1 cellular context compared by ENCODE assay signal in the genomic region with DNA sequence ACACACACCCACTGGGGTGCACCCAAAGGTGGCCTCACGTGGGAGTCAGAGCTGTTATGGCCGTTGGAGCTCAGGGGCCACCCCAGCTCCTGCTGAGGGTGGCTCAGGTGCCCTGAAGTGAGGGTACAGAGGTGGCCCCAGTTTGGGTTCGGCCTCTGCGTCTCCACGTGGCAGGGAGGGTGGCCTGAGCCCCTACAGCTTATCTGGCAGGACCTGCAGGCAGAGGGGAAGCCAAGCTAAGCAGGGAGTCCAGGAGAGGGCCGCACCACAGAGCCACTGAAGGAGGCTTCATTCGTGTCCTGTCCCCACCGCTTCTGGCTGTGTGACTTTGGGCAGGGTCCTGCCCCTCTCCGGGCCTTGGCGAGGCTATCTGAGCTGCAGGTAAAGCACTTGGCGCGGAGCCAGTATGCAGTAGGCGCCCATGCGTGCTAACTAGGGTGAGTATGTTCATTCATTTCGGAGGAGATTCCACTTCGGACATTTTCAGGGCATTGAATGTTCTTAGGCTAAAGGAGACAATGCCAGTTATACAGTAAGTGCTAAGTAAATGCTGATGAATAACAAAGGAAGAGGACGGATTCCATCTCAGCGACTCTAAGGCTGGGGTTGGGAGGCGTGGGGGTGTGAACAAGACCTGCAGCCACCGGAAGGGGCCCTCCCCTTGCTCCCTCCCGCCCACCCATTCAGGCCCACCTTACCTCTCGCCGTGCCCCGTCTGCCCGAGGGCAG.
TF ChIP-seq lines count a peak whose summit lies in the region.

No MANE protein-coding gene starts in this region.

TF ChIP-seq in GM12891, 5 proteins besides CTCF, POLR2A, EP300 and RAD21:
- TF ChIP-seq SPI1 (IDR thresholded peaks at IDR 0.05; ENCODE audit: low read depth, low read length) (no peak), TAF1 (IDR thresholded peaks at IDR 0.05; ENCODE audit: low read depth, low read length) (no peak), PAX5 (IDR thresholded peaks at IDR 0.05; ENCODE audit: insufficient read depth, low read length, severe bottlenecking) (no peak), POLR2AphosphoS5 (IDR thresholded peaks at IDR 0.05; ENCODE audit: low read depth, low read length) (no peak), POU2F2 (IDR thresholded peaks at IDR 0.05; ENCODE audit: low read depth, low read length) (no peak)
